ENCODE assay signal across 1 cellular context in the genomic region with DNA sequence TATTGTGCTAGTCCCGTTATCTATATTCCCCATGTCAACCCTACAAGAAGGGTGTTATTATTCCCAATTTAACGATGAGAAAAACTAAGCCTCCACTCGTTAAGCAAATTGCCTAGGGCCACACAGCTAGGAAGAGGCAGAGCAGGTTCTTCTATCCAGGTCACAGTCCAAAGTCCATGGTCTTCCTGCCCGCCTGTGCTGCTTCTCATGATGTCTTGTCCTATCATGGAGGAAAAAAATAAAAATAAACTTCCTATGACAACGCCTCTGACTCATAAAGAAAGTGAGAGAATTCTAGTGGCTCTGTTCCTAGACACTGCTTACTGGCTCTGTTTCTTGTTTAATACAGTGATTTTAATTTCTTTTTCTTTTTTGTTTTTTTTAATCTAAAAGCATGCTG.
TF ChIP-seq lines count a peak whose summit lies in the region.

No MANE protein-coding gene starts in this region.

TF ChIP-seq in SK-N-SH treated with all-trans-retinoic acid at 6 μM for 48 hours, 23 proteins besides CTCF, POLR2A, EP300 and RAD21 (continued from another document):
- TF ChIP-seq, protein P1, sequence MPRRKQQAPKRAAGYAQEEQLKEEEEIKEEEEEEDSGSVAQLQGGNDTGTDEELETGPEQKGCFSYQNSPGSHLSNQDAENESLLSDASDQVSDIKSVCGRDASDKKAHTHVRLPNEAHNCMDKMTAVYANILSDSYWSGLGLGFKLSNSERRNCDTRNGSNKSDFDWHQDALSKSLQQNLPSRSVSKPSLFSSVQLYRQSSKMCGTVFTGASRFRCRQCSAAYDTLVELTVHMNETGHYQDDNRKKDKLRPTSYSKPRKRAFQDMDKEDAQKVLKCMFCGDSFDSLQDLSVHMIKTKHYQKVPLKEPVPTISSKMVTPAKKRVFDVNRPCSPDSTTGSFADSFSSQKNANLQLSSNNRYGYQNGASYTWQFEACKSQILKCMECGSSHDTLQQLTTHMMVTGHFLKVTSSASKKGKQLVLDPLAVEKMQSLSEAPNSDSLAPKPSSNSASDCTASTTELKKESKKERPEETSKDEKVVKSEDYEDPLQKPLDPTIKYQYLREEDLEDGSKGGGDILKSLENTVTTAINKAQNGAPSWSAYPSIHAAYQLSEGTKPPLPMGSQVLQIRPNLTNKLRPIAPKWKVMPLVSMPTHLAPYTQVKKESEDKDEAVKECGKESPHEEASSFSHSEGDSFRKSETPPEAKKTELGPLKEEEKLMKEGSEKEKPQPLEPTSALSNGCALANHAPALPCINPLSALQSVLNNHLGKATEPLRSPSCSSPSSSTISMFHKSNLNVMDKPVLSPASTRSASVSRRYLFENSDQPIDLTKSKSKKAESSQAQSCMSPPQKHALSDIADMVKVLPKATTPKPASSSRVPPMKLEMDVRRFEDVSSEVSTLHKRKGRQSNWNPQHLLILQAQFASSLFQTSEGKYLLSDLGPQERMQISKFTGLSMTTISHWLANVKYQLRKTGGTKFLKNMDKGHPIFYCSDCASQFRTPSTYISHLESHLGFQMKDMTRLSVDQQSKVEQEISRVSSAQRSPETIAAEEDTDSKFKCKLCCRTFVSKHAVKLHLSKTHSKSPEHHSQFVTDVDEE (CRISPR knock-in tag; IDR thresholded peaks at IDR 0.05), result no peak
- TF ChIP-seq ZNF565 (CRISPR knock-in tag; conservative IDR thresholded peaks at IDR 0.05; ENCODE audit: low read depth) (no peak), ISL1 (CRISPR knock-in tag; IDR thresholded peaks at IDR 0.05) (no peak), BACH2 (CRISPR knock-in tag; IDR thresholded peaks at IDR 0.05; ENCODE audit: borderline replicate concordance) (no peak)
